ENCODE assay signal across 2 cellular contexts in the genomic region with DNA sequence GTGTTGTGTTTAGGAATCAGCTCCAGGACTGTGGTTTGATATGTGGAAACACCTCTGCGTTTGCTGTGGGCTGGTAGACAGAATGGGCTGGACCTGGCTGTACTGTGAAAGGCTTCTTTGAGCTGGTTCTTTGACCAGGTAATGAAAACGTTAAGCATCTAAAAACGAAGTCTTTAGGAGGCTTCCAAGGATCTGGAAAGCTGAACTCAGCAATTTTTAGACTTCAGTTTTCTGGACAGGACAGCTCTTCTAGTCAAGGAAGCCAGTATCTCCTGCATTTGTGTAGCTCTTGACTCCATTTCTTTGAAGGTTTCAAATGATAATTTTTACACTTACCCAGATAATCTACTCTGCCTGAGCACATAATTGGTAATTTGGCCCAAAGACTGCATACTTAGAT.
TF ChIP-seq lines count a peak whose summit lies in the region.

No MANE protein-coding gene starts in this region.

TF ChIP-seq in IMR-90, 13 proteins besides CTCF, POLR2A, EP300 and RAD21:
- TF ChIP-seq CHD1 (IDR thresholded peaks at IDR 0.05; ENCODE audit: low read depth, low read length) (no peak), MXI1 (IDR thresholded peaks at IDR 0.05; ENCODE audit: borderline replicate concordance, low read depth, low read length) (no peak), MAFK (IDR thresholded peaks at IDR 0.05; ENCODE audit: low read depth, low read length) (peak; percentile 51; the same call in 1 of the 2 replicates), MAZ (IDR thresholded peaks at IDR 0.05; ENCODE audit: borderline replicate concordance, low read depth, low read length) (no peak)
TF ChIP-seq in IMR-90: peak in this region for 1.

TF ChIP-seq in K562, 482 proteins besides CTCF, POLR2A, EP300 and RAD21:
- 0 out of 2 replicates have a peak, but pooled peaks have one; percentile 10 for TF ChIP-seq MAFF (IDR thresholded peaks at IDR 0.05; ENCODE audit: low read length)
- peak; percentile 53 for TF ChIP-seq ZNF316 (IDR thresholded peaks at IDR 0.05)
- TF ChIP-seq SMAD1 (IDR thresholded peaks at IDR 0.05; ENCODE audit: low read depth, low read length, partially characterized antibody) = no peak
- peak; percentile 26; the same call in 1 of the 2 replicates for TF ChIP-seq C11orf30 (IDR thresholded peaks at IDR 0.05; ENCODE audit: low read depth)
